7 cellular contexts compared by ENCODE assay signal in the genomic region with DNA sequence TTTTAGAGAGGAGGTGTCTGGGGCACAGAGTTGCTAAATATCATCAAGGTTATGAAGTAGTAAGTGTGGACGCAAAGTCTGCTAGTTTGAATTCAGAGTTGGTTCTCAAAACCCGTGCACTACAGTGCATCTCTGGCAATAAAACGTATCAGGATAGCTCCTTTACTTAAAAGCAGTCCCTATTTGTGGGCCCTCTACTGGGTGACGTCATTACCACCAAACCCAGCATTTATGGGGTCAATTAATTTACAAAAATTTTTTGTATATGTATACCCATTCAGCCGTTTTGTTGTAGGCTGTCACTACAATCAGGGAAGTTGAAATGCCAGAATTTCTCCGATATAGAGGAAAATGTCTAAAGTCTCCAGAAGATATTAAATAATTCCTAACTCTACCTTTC. TPM values are rescaled to one million over a fixed set of nuclear protein-coding genes. Genes with fewer than 3 reads are reported as not detected.
"Had no signal": no experiment of that assay in that cellular context is flagged by ENCODE, and none has a peak within 500 bp of the region (broad histone marks: within the 10 kb centered on the region; RNA-seq: fewer than 3 reads in every experiment).

No MANE protein-coding gene starts in this region.

- H3K4me2 ChIP-seq: KMS-11 had no signal

- H3K9ac ChIP-seq: KMS-11 had no signal

- FAIRE-seq: HTR-8/SVneo had no signal

- DNase-seq: KBM-7, KG1 had no signal

- H3K27ac ChIP-seq: HL-60, KMS-11 had no signal

RNA-seq across cellular contexts. Expression of a gene that starts 8.8 kb away (rescaled TPM):
- total RNA-seq: HT-29 had no signal
- polyA plus RNA-seq: IgD-negative memory B cell had no signal

RNA-seq across cellular contexts. Expression of a gene that starts 17.5 kb away (rescaled TPM):
- total RNA-seq: HT-29 had no signal
- polyA plus RNA-seq: IgD-negative memory B cell had no signal
